In the genomic region with DNA sequence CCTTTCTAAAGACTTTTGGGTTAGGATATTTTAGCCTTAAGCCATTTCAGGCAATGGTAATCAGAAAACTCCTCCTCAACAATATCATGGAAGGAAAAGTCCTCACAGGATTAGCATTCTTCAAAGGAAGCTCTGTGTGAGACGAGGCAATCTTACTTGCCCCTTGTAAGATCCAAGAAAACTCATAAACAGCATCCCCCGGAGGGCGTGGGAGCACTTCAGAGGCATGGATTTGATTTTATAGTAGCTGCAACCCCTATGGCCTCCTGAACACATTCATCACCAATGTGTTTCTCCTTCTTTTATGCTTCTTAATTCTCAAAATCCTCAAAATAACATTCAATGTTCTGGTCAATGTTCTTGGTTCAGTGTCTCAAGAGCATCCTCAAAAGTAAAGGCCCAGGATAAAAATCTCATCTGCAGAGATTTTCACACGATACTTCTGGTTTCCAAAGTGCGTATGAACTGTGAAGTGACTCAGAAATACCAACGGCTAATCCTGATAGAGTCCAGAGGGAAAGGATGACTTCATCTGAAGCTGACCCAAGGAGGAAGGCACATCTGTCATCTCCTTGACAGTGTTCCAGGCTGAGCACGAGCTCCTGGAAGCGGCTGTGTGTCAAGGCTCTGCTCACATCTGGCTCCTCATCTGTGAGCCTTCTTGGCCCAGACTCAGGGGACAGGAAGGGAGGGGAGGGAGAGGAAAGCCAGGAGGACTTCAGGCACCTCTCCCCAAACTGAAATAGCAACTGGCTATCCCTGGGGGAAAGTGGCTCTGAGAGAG, we compare ENCODE assay signal across 10 cellular contexts. TPM values are rescaled to one million over a fixed set of nuclear protein-coding genes. Genes with fewer than 3 reads are reported as not detected.
DNase-seq lines count a peak whose midpoint lies in the region; ATAC-seq and TF ChIP-seq lines count a peak whose summit lies in the region.
"Had no signal": no experiment of that assay in that cellular context is flagged by ENCODE, and none has a peak within 500 bp of the region (broad histone marks: within the 10 kb centered on the region; RNA-seq: fewer than 3 reads in every experiment).

No MANE protein-coding gene starts in this region.

- TF ChIP-seq POLR2A in transverse colon (IDR thresholded peaks at IDR 0.05) (no peak), GM18505 (IDR thresholded peaks at IDR 0.05; ENCODE audit: borderline replicate concordance, extremely low read depth, insufficient read depth, insufficient read length) (no peak)

- H3K27me3 ChIP-seq in MG63 (no peaks in the 10 kb centered on the region), lower lobe of right lung (ENCODE audit: low read depth) (no peaks in the 10 kb centered on the region), transverse colon (no peaks in the 10 kb centered on the region)
- H3K27me3 ChIP-seq: cardiac muscle cell had no signal

- DNase-seq in MG63 (peak; percentile 97), dermis blood vessel endothelial cell (peak; percentile 97), lower lobe of right lung (peak; percentile 56), transverse colon (peak; percentile 72), NCI-H1694 treated with DMSO at 0.1 percent for 48 hours (lab: John Stamatoyannopoulos, UW) (no peak)
- no peak for DNase-seq in activated CD8-positive, alpha-beta memory T cell treated with anti-CD3 and anti-CD28 coated beads, Interleukin-2, amount 50 U/mL, for 4 hours
- DNase-seq: H7 had no signal

- H3K27ac ChIP-seq in lower lobe of right lung (peak overlapping the region; percentile 75), transverse colon (peak overlapping the region; percentile 76 to 86 (median 84))
- H3K27ac ChIP-seq: cardiac muscle cell had no signal

- H3K36me3 ChIP-seq in MG63 (no peaks in the 10 kb centered on the region), lower lobe of right lung (no peaks in the 10 kb centered on the region), transverse colon (no peaks in the 10 kb centered on the region)
- H3K36me3 ChIP-seq: cardiac muscle cell had no signal

- WGBS in transverse colon (ENCODE audit: low coverage in 1 of 2), 2 donors: 55 to 60% methylated on average over 4 to 8 of the region's 8 CpGs

- H3K4me3 ChIP-seq in MG63 (no peak overlapping the region), lower lobe of right lung (no peak overlapping the region), transverse colon (no peak overlapping the region)
- H3K4me3 ChIP-seq: cardiac muscle cell had no signal

- TF ChIP-seq EP300 in transverse colon (IDR thresholded peaks at IDR 0.05; ENCODE audit: low read depth): peak; percentile 97

- no peak for TF ChIP-seq CTCF in lower lobe of right lung (IDR thresholded peaks at IDR 0.05)
- no peak for TF ChIP-seq CTCF in transverse colon (IDR thresholded peaks at IDR 0.05)

- H3K9me3 ChIP-seq in MG63: no peaks in the 10 kb centered on the region
- H3K9me3 ChIP-seq in lower lobe of right lung: no peaks in the 10 kb centered on the region
- H3K9me3 ChIP-seq in transverse colon: no peaks in the 10 kb centered on the region

- in situ Hi-C loops in transverse colon (cut with MboI; ENCODE audit: low pct_ligation_motif_present in 1 of 4, low pct_unique_long_range_greater_than_20kb in 1 of 4, low sequenced_read_pairs in 3 of 4): loop anchor here in 3 of 4 donors (5.0 to 10.0 kb wide), 3 partner anchors 86 to 186 kb away; a partner anchor contains a TSS

- intact Hi-C loops in lower lobe of right lung (cut with DNase I): loop anchor here (10.0 kb wide), 1 partner anchor 116 kb away; no protein-coding TSS in a partner anchor
- intact Hi-C loops in transverse colon (cut with DNase I; ENCODE audit: low total_unique reads): loop anchor here (5.0 kb wide), 1 partner anchor 169 kb away; no protein-coding TSS in a partner anchor

- peaks cover 26% of the 10 kb centered on the region for H3K4me1 ChIP-seq in lower lobe of right lung
- peaks cover 5 to 10% (median 8%) of the 10 kb centered on the region in 4 donors for H3K4me1 ChIP-seq in transverse colon

- ATAC-seq in lower lobe of right lung (peak; percentile 86), GM18505 (IDR thresholded peaks at IDR 0.05; ENCODE audit: unreplicated experiment) (no peak), GM18867 (IDR thresholded peaks at IDR 0.05; ENCODE audit: unreplicated experiment) (no peak)

RNA-seq across cellular contexts. Expression of a gene that starts 49.3 kb away (rescaled TPM):
- total RNA-seq in MG63 (2014; rRNA removed; shearing (Covaris generic); ENCODE audit: low replicate concordance): 25.1 and 37.2 TPM in 2 replicates
- total RNA-seq in dermis blood vessel endothelial cell (45.8 and 53.9 TPM in 2 replicates), lower lobe of right lung (26.6 TPM), transverse colon (10 to 100 TPM; 24.6 to 47.5 (median 35.6) TPM)

Comparison
In these comparisons a context has a peak if more than half of its experiments do, and no peak if none do; other contexts are left out.
1. DNase-seq: peak in MG63 (single experiment), dermis blood vessel endothelial cell (single experiment), lower lobe of right lung (single experiment) and transverse colon (single experiment); none in activated CD8-positive, alpha-beta memory T cell treated with anti-CD3 and anti-CD28 coated beads, Interleukin-2, amount 50 U/mL, for 4 hours (single experiment) and NCI-H1694 treated with DMSO at 0.1 percent for 48 hours (single experiment).
2. ATAC-seq: peak in lower lobe of right lung (2 of 2); none in GM18505 (single experiment) and GM18867 (single experiment).